In genomic region chr12:113221181-113221996, GRCh38 we compare ENCODE assay signal across 8 cellular contexts. TPM values are rescaled to one million over a fixed set of nuclear protein-coding genes. Genes with fewer than 3 reads are reported as not detected.
A peak's percentile ranks its signal among the peaks of the same experiment; 100 is the strongest.
DNase-seq lines count a peak whose midpoint lies in the region; ATAC-seq and TF ChIP-seq lines count a peak whose summit lies in the region.

Gene TPCN1, plus strand, starts transcription at chr12:113221464. Its CDS starts 5,389 bp downstream, at chr12:113226853.

- H3K27me3 Mint-ChIP-seq in activated T-helper 2 cell treated with anti-CD3 and anti-CD28 coated beads, Interferon-gamma antibody, Interleukin-2, Interleukin-4, amounts not matched to agents 10 μg/mL and 5 μg/mL and 100 μg/mL, durations not matched to agents 14 hours and 24 hours and 36 hours (ENCODE audit: low read depth), result no peaks in the 10 kb centered on the region
- H3K27me3 Mint-ChIP-seq in natural killer cell treated with Interleukin-12 subunit alpha and Interleukin-12 subunit beta and Interleukin-15 and Interleukin-18, amount 100 ng/mL, for 72 hours, result no peaks in the 10 kb centered on the region

- H3K4me3 ChIP-seq in RWPE2 (ENCODE audit: severe bottlenecking), result peak within 1 kb of the TSS; percentile 72

- no peak for TF ChIP-seq CTCF in RWPE2 (IDR thresholded peaks at IDR 0.05; ENCODE audit: poor library complexity, severe bottlenecking)

- peaks cover 10% of the 10 kb centered on the region; the same call in 1 of the 2 replicates for H3K36me3 ChIP-seq in RWPE2 (ENCODE audit: low read depth)

- intact Hi-C loops in activated T-helper 2 cell treated with anti-CD3 and anti-CD28 coated beads, Interferon-gamma antibody, Interleukin-2, Interleukin-4, amounts not matched to agents 10 μg/mL and 5 μg/mL and 100 μg/mL, durations not matched to agents 14 hours and 24 hours and 36 hours (cut with micrococcal nuclease), result loop anchor here (1.0 to 5.0 kb wide), 5 partner anchors 9 to 136 kb away; partner anchors contain the start of genes DDX54, PLBD2, RITA1 and SLC8B1

- H3K4me3 Mint-ChIP-seq in activated T-helper 2 cell treated with anti-CD3 and anti-CD28 coated beads, Interferon-gamma antibody, Interleukin-2, Interleukin-4, amounts not matched to agents 10 μg/mL and 5 μg/mL and 100 μg/mL, durations not matched to agents 14 hours and 24 hours and 36 hours (ENCODE audit: low read depth), result peak within 1 kb of the TSS; percentile 94
- H3K4me3 Mint-ChIP-seq in natural killer cell treated with Interleukin-12 subunit alpha and Interleukin-12 subunit beta and Interleukin-15 and Interleukin-18, amount 100 ng/mL, for 72 hours, result peak within 1 kb of the TSS; percentile 91

- H3K27me3 ChIP-seq in RWPE2 (ENCODE audit: insufficient read depth, poor library complexity, severe bottlenecking), result no peaks in the 10 kb centered on the region

- H3K27ac ChIP-seq in RWPE2 (ENCODE audit: poor library complexity, severe bottlenecking), result peak within 1 kb of the TSS; percentile 88

- H3K4me1 ChIP-seq in RWPE2 (ENCODE audit: insufficient read depth, poor library complexity, severe bottlenecking), result peaks cover 17% of the 10 kb centered on the region

- peak; percentile 89 for ATAC-seq in RWPE2 (ENCODE audit: low read depth)
- ATAC-seq in natural killer cell treated with Interleukin-12 subunit alpha and Interleukin-12 subunit beta and Interleukin-15 and Interleukin-18, amount 100 ng/mL, for 72 hours, result peak; percentile 98
- ATAC-seq in stimulated activated naive CD8-positive, alpha-beta T cell treated with anti-CD3 and anti-CD28 coated beads, Interleukin-15, Interleukin-2, amounts not matched to agents 100 U/mL and 50 U/mL, for 24 hours, result peak; percentile 96

- H3K4me1 Mint-ChIP-seq in activated T-helper 2 cell treated with anti-CD3 and anti-CD28 coated beads, Interferon-gamma antibody, Interleukin-2, Interleukin-4, amounts not matched to agents 10 μg/mL and 5 μg/mL and 100 μg/mL, durations not matched to agents 14 hours and 24 hours and 36 hours (ENCODE audit: low read depth), result peaks cover 32% of the 10 kb centered on the region
- H3K4me1 Mint-ChIP-seq in natural killer cell treated with Interleukin-12 subunit alpha and Interleukin-12 subunit beta and Interleukin-15 and Interleukin-18, amount 100 ng/mL, for 72 hours (ENCODE audit: low read depth in 2 of 2), result peaks cover 31 to 32% of the 10 kb centered on the region in 2 donors

- H3K9me3 Mint-ChIP-seq in activated T-helper 2 cell treated with anti-CD3 and anti-CD28 coated beads, Interferon-gamma antibody, Interleukin-2, Interleukin-4, amounts not matched to agents 10 μg/mL and 5 μg/mL and 100 μg/mL, durations not matched to agents 14 hours and 24 hours and 36 hours, result no peaks in the 10 kb centered on the region
- no peaks in the 10 kb centered on the region for H3K9me3 Mint-ChIP-seq in natural killer cell treated with Interleukin-12 subunit alpha and Interleukin-12 subunit beta and Interleukin-15 and Interleukin-18, amount 100 ng/mL, for 72 hours

- peak; percentile 100 for DNase-seq in Daoy (ENCODE audit: low read depth)
- DNase-seq in H4 (ENCODE audit: low spot score), result peak; percentile 99
- DNase-seq in LoVo (ENCODE audit: low spot score), result peak; percentile 100
- peak; percentile 100 for DNase-seq in RWPE2 (ENCODE audit: low spot score)
- DNase-seq in activated T-helper 2 cell treated with anti-CD3 and anti-CD28 coated beads, Interferon-gamma antibody, Interleukin-2, Interleukin-4, amounts not matched to agents 10 μg/mL and 5 μg/mL and 100 μg/mL, durations not matched to agents 14 hours and 24 hours and 36 hours (ENCODE audit: low spot score), result peak; percentile 99
- DNase-seq in fibroblast of peridontal ligament (ENCODE audit: extremely low read depth), result peak; percentile 100
- DNase-seq in natural killer cell treated with Interleukin-12 subunit alpha and Interleukin-12 subunit beta and Interleukin-15 and Interleukin-18, amount 100 ng/mL, for 72 hours (ENCODE audit: low spot score), result peak; percentile 99
- peak; percentile 98 for DNase-seq in stimulated activated naive CD8-positive, alpha-beta T cell treated with anti-CD3 and anti-CD28 coated beads, Interleukin-15, Interleukin-2, amounts not matched to agents 100 U/mL and 50 U/mL, for 24 hours

- no peaks in the 10 kb centered on the region for H3K36me3 Mint-ChIP-seq in activated T-helper 2 cell treated with anti-CD3 and anti-CD28 coated beads, Interferon-gamma antibody, Interleukin-2, Interleukin-4, amounts not matched to agents 10 μg/mL and 5 μg/mL and 100 μg/mL, durations not matched to agents 14 hours and 24 hours and 36 hours (ENCODE audit: low read depth)
- H3K36me3 Mint-ChIP-seq in natural killer cell treated with Interleukin-12 subunit alpha and Interleukin-12 subunit beta and Interleukin-15 and Interleukin-18, amount 100 ng/mL, for 72 hours, result no peaks in the 10 kb centered on the region

- no peaks in the 10 kb centered on the region for H3K9me3 ChIP-seq in RWPE2 (ENCODE audit: severe bottlenecking)

- peak within 1 kb of the TSS; percentile 85 for H3K27ac Mint-ChIP-seq in activated T-helper 2 cell treated with anti-CD3 and anti-CD28 coated beads, Interferon-gamma antibody, Interleukin-2, Interleukin-4, amounts not matched to agents 10 μg/mL and 5 μg/mL and 100 μg/mL, durations not matched to agents 14 hours and 24 hours and 36 hours
- peak within 1 kb of the TSS; percentile 62 to 67 for H3K27ac Mint-ChIP-seq in natural killer cell treated with Interleukin-12 subunit alpha and Interleukin-12 subunit beta and Interleukin-15 and Interleukin-18, amount 100 ng/mL, for 72 hours

RNA-seq across cellular contexts. Expression of gene TPCN1, which starts in this region (rescaled TPM):
- 8.5 and 10.4 TPM in 2 replicates for total RNA-seq in Daoy (2014; rRNA removed; shearing (Covaris generic))
- 5.3 and 5.4 TPM in 2 replicates for total RNA-seq in H4 (2014; rRNA removed; shearing (Covaris generic))
- 44.9 and 47.5 TPM in 2 replicates for total RNA-seq in activated T-helper 2 cell treated with anti-CD3 and anti-CD28 coated beads, Interferon-gamma antibody, Interleukin-2, Interleukin-4, amounts not matched to agents 10 μg/mL and 5 μg/mL and 100 μg/mL, durations not matched to agents 14 hours and 24 hours and 36 hours
- total RNA-seq in natural killer cell treated with Interleukin-12 subunit alpha and Interleukin-12 subunit beta and Interleukin-15 and Interleukin-18, amount 100 ng/mL, for 72 hours, result 10 to 100 TPM; 14.1 to 43.6 TPM

Comparison
In these comparisons a context has a peak if more than half of its experiments do, and no peak if none do; other contexts are left out.
1. Peak in every context shown above with its lines: DNase-seq, ATAC-seq, H3K4me3 ChIP-seq and H3K27ac ChIP-seq.